Comparison of ENCODE assay signal across 1 cellular context in genomic region chr10:110865804-110866482, GRCh38.
TF ChIP-seq lines count a peak whose summit lies in the region.

No MANE protein-coding gene starts in this region.

TF ChIP-seq in K562, 482 proteins besides CTCF, POLR2A, EP300 and RAD21 (continued from another document):
- peak; percentile 69 for TF ChIP-seq ZFP36 (IDR thresholded peaks at IDR 0.05; ENCODE audit: low read depth, low read length, partially characterized antibody)
- TF ChIP-seq KAT7 (CRISPR knock-in tag; IDR thresholded peaks at IDR 0.05; ENCODE audit: borderline replicate concordance): no peak
- no peak for TF ChIP-seq ZNF431 (CRISPR knock-in tag; IDR thresholded peaks at IDR 0.05)
- TF ChIP-seq FOXJ3 (CRISPR knock-in tag; IDR thresholded peaks at IDR 0.05): no peak
- no peak for TF ChIP-seq GABPA (tag; conservative IDR thresholded peaks at IDR 0.05; ENCODE audit: low read depth)
- TF ChIP-seq FOXP1 (CRISPR knock-in tag; IDR thresholded peaks at IDR 0.05): no peak
- no peak for TF ChIP-seq GATAD2A (IDR thresholded peaks at IDR 0.05)
- no peak for TF ChIP-seq NR2C1 (IDR thresholded peaks at IDR 0.05)
- TF ChIP-seq NR2C1 (tag; IDR thresholded peaks at IDR 0.05): no peak
- TF ChIP-seq MCM7 (IDR thresholded peaks at IDR 0.05): no peak
- TF ChIP-seq CC2D1A (IDR thresholded peaks at IDR 0.05): no peak
- no peak for TF ChIP-seq ZNF277 (CRISPR knock-in tag; IDR thresholded peaks at IDR 0.05; ENCODE audit: borderline replicate concordance)
- no peak for TF ChIP-seq ZNF76 (CRISPR knock-in tag; IDR thresholded peaks at IDR 0.05; ENCODE audit: borderline replicate concordance)
- no peak for TF ChIP-seq ILF3 (IDR thresholded peaks at IDR 0.05; ENCODE audit: borderline replicate concordance)
- TF ChIP-seq IRF1 (CRISPR knock-in tag; IDR thresholded peaks at IDR 0.05; ENCODE audit: borderline replicate concordance): no peak
- TF ChIP-seq ZNF436 (CRISPR knock-in tag; IDR thresholded peaks at IDR 0.05): no peak
- TF ChIP-seq HDAC2 (IDR thresholded peaks at IDR 0.05): 0 out of 2 replicates have a peak, but pooled peaks have one; percentile 28
- TF ChIP-seq MEIS2 (IDR thresholded peaks at IDR 0.05; ENCODE audit: partially characterized antibody): peak; percentile 47
- TF ChIP-seq ZNF740 (CRISPR knock-in tag; IDR thresholded peaks at IDR 0.05): no peak
- TF ChIP-seq ZNF740 (tag; IDR thresholded peaks at IDR 0.05): no peak
- TF ChIP-seq ID3 (CRISPR knock-in tag; IDR thresholded peaks at IDR 0.05): no peak
- TF ChIP-seq ID3 (tag; IDR thresholded peaks at IDR 0.05): no peak
- no peak for TF ChIP-seq ZNF696 (CRISPR knock-in tag; conservative IDR thresholded peaks at IDR 0.05)
- TF ChIP-seq KDM4B (IDR thresholded peaks at IDR 0.05; ENCODE audit: borderline replicate concordance in 2 of 2, low read depth in 1 of 2): no peak
- TF ChIP-seq MYNN (IDR thresholded peaks at IDR 0.05): peak; percentile 37; the same call in 1 of the 2 replicates
- no peak for TF ChIP-seq MYNN (CRISPR knock-in tag; IDR thresholded peaks at IDR 0.05)
- TF ChIP-seq MNT (conservative IDR thresholded peaks at IDR 0.05): no peak
